Comparison of ENCODE assay signal across 14 cellular contexts in genomic region chr16:87936016-87936374, GRCh38. TPM values are rescaled to one million over a fixed set of nuclear protein-coding genes. Genes with fewer than 3 reads are reported as not detected.
"Had no signal": no experiment of that assay in that cellular context is flagged by ENCODE, and none has a peak within 500 bp of the region (broad histone marks: within the 10 kb centered on the region; RNA-seq: fewer than 3 reads in every experiment).

No MANE protein-coding gene starts in this region.

RNA-seq across cellular contexts. Expression of gene CA5A, which starts 0.3 kb away (rescaled TPM):
- total RNA-seq: stomach, subcutaneous adipose tissue, suprapubic skin, temporal lobe, testis, thoracic aorta, thyroid gland, tibial nerve, transverse colon, upper lobe of right lung, ureter, urinary bladder, uterus, vagina had no signal
- polyA plus RNA-seq: stomach, urinary bladder had no signal
